ENCODE assay signal across 8 cellular contexts in genomic region chr11:126303623-126304456, GRCh38. TPM values are rescaled to one million over a fixed set of nuclear protein-coding genes. Genes with fewer than 3 reads are reported as not detected.
A peak's percentile ranks its signal among the peaks of the same experiment; 100 is the strongest.
DNase-seq lines count a peak whose midpoint lies in the region; ATAC-seq, FAIRE-seq and TF ChIP-seq lines count a peak whose summit lies in the region.

Gene DCPS, plus strand, starts transcription at chr11:126304060. Its CDS starts 21 bp downstream, at chr11:126304081.

- peaks cover 18% of the 10 kb centered on the region for H3K36me3 Mint-ChIP-seq in T-helper 1 cell treated with Interleukin-12 subunit alpha and Interleukin-12 subunit beta and Interleukin-4 antibody, amounts not matched to agents 30 μg/mL and 1 μg/mL, for 36 hours (ENCODE audit: low read depth)

- no peaks in the 10 kb centered on the region for H3K27me3 Mint-ChIP-seq in T-helper 1 cell treated with Interleukin-12 subunit alpha and Interleukin-12 subunit beta and Interleukin-4 antibody, amounts not matched to agents 30 μg/mL and 1 μg/mL, for 36 hours (ENCODE audit: low read depth)

- H3K27ac ChIP-seq in left ventricle myocardium inferior (replicated peaks) (peak within 1 kb of the TSS; percentile 94), psoas muscle (peak within 1 kb of the TSS; percentile 86)

- intact Hi-C loops in left ventricle myocardium inferior (cut with micrococcal nuclease) (no loop called here), psoas muscle (cut with DNase I) (no loop called here)

- H3K36me3 ChIP-seq in left ventricle myocardium inferior (peaks cover 6% of the 10 kb centered on the region), psoas muscle (ENCODE audit: insufficient read depth in 1 of 2, low read depth in 1 of 2) (peaks cover 0 to 28% of the 10 kb centered on the region in 2 donors)

- peak within 1 kb of the TSS; percentile 89 for H3K27ac Mint-ChIP-seq in T-helper 1 cell treated with Interleukin-12 subunit alpha and Interleukin-12 subunit beta and Interleukin-4 antibody, amounts not matched to agents 30 μg/mL and 1 μg/mL, for 36 hours

- TF ChIP-seq CTCF in left ventricle myocardium inferior (IDR thresholded peaks at IDR 0.05; ENCODE audit: borderline replicate concordance) (no peak), psoas muscle (IDR thresholded peaks at IDR 0.05) (peak; percentile 3)

- H3K9me3 ChIP-seq in left ventricle myocardium inferior (replicated peaks) (no peaks in the 10 kb centered on the region), psoas muscle (no peaks in the 10 kb centered on the region)

- peak; percentile 98 for TF ChIP-seq POLR2A in GM15510 (IDR thresholded peaks at IDR 0.05; ENCODE audit: borderline replicate concordance, extremely low read depth, insufficient read length)

- 1% methylated on average over 58 to 61 of the region's 61 CpGs for WGBS in psoas muscle, 3 donors

- H3K9me3 Mint-ChIP-seq in T-helper 1 cell treated with Interleukin-12 subunit alpha and Interleukin-12 subunit beta and Interleukin-4 antibody, amounts not matched to agents 30 μg/mL and 1 μg/mL, for 36 hours = no peaks in the 10 kb centered on the region

- FAIRE-seq in urothelium cell line (lab: Jason Lieb, UNC) = no peak

- H3K4me3 ChIP-seq in left ventricle myocardium inferior (peak within 1 kb of the TSS; percentile 80), psoas muscle (peak within 1 kb of the TSS; percentile 79)

- peaks cover 22% of the 10 kb centered on the region for H3K4me1 ChIP-seq in left ventricle myocardium inferior
- H3K4me1 ChIP-seq in psoas muscle = peaks cover 32% of the 10 kb centered on the region

- peak within 1 kb of the TSS; percentile 99 for H3K4me3 Mint-ChIP-seq in T-helper 1 cell treated with Interleukin-12 subunit alpha and Interleukin-12 subunit beta and Interleukin-4 antibody, amounts not matched to agents 30 μg/mL and 1 μg/mL, for 36 hours

- H3K4me1 Mint-ChIP-seq in T-helper 1 cell treated with Interleukin-12 subunit alpha and Interleukin-12 subunit beta and Interleukin-4 antibody, amounts not matched to agents 30 μg/mL and 1 μg/mL, for 36 hours (ENCODE audit: low read depth) = peaks cover 31% of the 10 kb centered on the region

- H3K27me3 ChIP-seq in left ventricle myocardium inferior (ENCODE audit: low read depth) = no peaks in the 10 kb centered on the region
- H3K27me3 ChIP-seq in psoas muscle (ENCODE audit: insufficient read depth in 3 of 3, low read length in 2 of 3) = no peaks in the 10 kb centered on the region

- DNase-seq in NCI-H146 treated with DMSO at 0.1 percent for 48 hours (lab: John Stamatoyannopoulos, UW; ENCODE audit: unreplicated experiment) (peak; percentile 89), amygdala (lab: John Stamatoyannopoulos, UW) (peak; percentile 61 to 94 (median 82)), left ventricle myocardium inferior (peak; percentile 92), psoas muscle (peak; percentile 92 to 95), urothelium cell line (ENCODE audit: low spot score) (peak; percentile 93)

- ATAC-seq in HG02870 (IDR thresholded peaks at IDR 0.05; ENCODE audit: unreplicated experiment) (peak; percentile 68), psoas muscle (peak; percentile 97 to 98 (median 98))

RNA-seq across cellular contexts. Expression of gene DCPS, which starts in this region (rescaled TPM):
- total RNA-seq in left ventricle myocardium inferior = 12.1 TPM
- total RNA-seq in psoas muscle = 10 to 100 TPM; 11.8 to 16.7 (median 14.2) TPM
- polyA plus RNA-seq in psoas muscle = 10 to 100 TPM; 12.1 to 20.5 (median 15.5) TPM

Comparison
In these comparisons a context has a peak if more than half of its experiments do, and no peak if none do; other contexts are left out.
1. Peak in every context shown above with its lines: DNase-seq, ATAC-seq, H3K4me3 ChIP-seq and H3K27ac ChIP-seq.